29 cellular contexts compared by ENCODE assay signal in the genomic region with DNA sequence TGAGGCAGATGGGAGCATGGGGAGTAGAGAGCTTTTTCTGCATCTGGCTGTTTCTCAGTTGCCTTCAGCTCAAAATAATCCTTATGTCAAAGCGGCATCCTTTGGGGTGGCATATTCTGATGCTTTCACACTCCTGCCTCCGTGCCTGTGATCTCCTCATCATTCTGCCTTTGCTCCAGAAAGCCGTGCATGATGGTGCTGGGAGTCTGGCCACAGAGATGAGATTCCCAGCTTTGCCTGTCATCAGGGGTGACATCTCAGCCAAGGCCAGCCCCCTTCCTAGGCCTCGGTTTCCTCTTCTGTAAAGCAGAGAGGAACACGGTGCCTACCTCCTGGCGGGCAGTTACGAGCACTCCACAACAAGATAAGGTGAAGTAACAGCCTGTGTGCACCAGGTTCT.
A peak's percentile ranks its signal among the peaks of the same experiment; 100 is the strongest.
DNase-seq lines count a peak whose midpoint lies in the region; ATAC-seq and TF ChIP-seq lines count a peak whose summit lies in the region.
"Had no signal": no experiment of that assay in that cellular context is flagged by ENCODE, and none has a peak within 500 bp of the region (broad histone marks: within the 10 kb centered on the region; RNA-seq: fewer than 3 reads in every experiment).

No MANE protein-coding gene starts in this region.

- peaks cover 3% of the 10 kb centered on the region for H3K27me3 Mint-ChIP-seq in endodermal cell (ENCODE audit: insufficient read depth)

- H3K9me3 Mint-ChIP-seq in endodermal cell = no peaks in the 10 kb centered on the region

- no peaks in the 10 kb centered on the region for H3K36me3 ChIP-seq in BLaER1 treated with 17β-estradiol and CSF1 and Interleukin-3, amounts not matched to agents 10 nM and 100 nM
- H3K36me3 ChIP-seq in endodermal cell (ENCODE audit: control insufficient read depth, insufficient read depth, low read length) = no peaks in the 10 kb centered on the region
- H3K36me3 ChIP-seq: gastroesophageal sphincter, prostate gland, SJSA1, WERI-Rb-1 had no signal

- DNase-seq in Ammon's horn (ENCODE audit: low spot score) (peak; percentile 22), endodermal cell (peak; percentile 13), posterior vena cava (ENCODE audit: low spot score) (peak; percentile 49), pons (ENCODE audit: low spot score) (no peak)
- DNase-seq: activated naive CD4-positive, alpha-beta T cell treated with anti-CD3 and anti-CD28 coated beads, Interleukin-2, amount 50 U/mL, for 16 hours; body of pancreas; cerebellar nuclear complex; COR-L47; DMS53; GF-D8; hippocampal formation; left colon; NCI-H146; NCI-H2107; NCI-H82; stimulated activated CD4-positive, alpha-beta T cell treated with anti-CD3 and anti-CD28 coated beads, Interleukin-12 subunit alpha, Interleukin-12 subunit beta, amount 100 ng/mL, for 4 hours; stimulated activated CD4-positive, alpha-beta T cell treated with anti-CD3 and anti-CD28 coated beads, Interleukin-2, amount 100 ng/mL, for 48 hours; T-helper 9 cell; trophoblast cell; WERI-Rb-1 had no signal

- H3K36me3 Mint-ChIP-seq in endodermal cell (ENCODE audit: low read depth) = no peaks in the 10 kb centered on the region

- 93 to 95% methylated on average over 5 to 7 of the region's 7 CpGs for WGBS in endodermal cell (ENCODE audit: insufficient coverage in 1 of 2, insufficient read length in 1 of 2), 2 experiments

- H3K4me1 ChIP-seq in BLaER1 treated with 17β-estradiol and CSF1 and Interleukin-3, amounts not matched to agents 10 nM and 100 nM = peaks cover 0 to 16% (median 9%) of the 10 kb centered on the region in 10 experiments; a peak in 12 of 20 replicates
- H3K4me1 ChIP-seq in endodermal cell (ENCODE audit: control insufficient read depth, insufficient read depth, low read length) = no peaks in the 10 kb centered on the region
- H3K4me1 ChIP-seq: body of pancreas, gastroesophageal sphincter, prostate gland had no signal

- peaks cover 7% of the 10 kb centered on the region for H3K4me1 Mint-ChIP-seq in endodermal cell

- H3K9ac ChIP-seq in BLaER1 treated with 17β-estradiol and CSF1 and Interleukin-3, amounts not matched to agents 10 nM and 100 nM = no peak overlapping the region
- no peak overlapping the region for H3K9ac ChIP-seq in endodermal cell (ENCODE audit: extremely low read depth, low read length, poor library complexity, severe bottlenecking)

- ATAC-seq in GM18868 (IDR thresholded peaks at IDR 0.05; ENCODE audit: unreplicated experiment) = no peak
- no peak for ATAC-seq in HG02763 (IDR thresholded peaks at IDR 0.05; ENCODE audit: unreplicated experiment)
- ATAC-seq: body of pancreas, gastroesophageal sphincter, HCT116, left colon, sciatic nerve had no signal

- no peak overlapping the region for H3K27ac Mint-ChIP-seq in endodermal cell

- H3K4me2 ChIP-seq in BLaER1 treated with 17β-estradiol and CSF1 and Interleukin-3, amounts not matched to agents 10 nM and 100 nM = peak overlapping the region in 8 of 11 experiments; percentile 4 to 59 (median 30); a peak in 11 of 22 replicates

- no peak overlapping the region for H3K4me3 Mint-ChIP-seq in endodermal cell

- no peak overlapping the region for H3K27ac ChIP-seq in BLaER1 treated with 17β-estradiol and CSF1 and Interleukin-3, amounts not matched to agents 10 nM and 100 nM
- no peak overlapping the region for H3K27ac ChIP-seq in endodermal cell (ENCODE audit: low read depth, low read length)
- H3K27ac ChIP-seq: body of pancreas, C4-2B, gastroesophageal sphincter, prostate gland, SJSA1, WERI-Rb-1 had no signal

- intact Hi-C loops in posterior vena cava (cut with DNase I) = no loop called here

- no peaks in the 10 kb centered on the region for H3K9me3 ChIP-seq in BLaER1 treated with 17β-estradiol and CSF1 and Interleukin-3, amounts not matched to agents 10 nM and 100 nM (replicated peaks in 1 of 11)
- H3K9me3 ChIP-seq in endodermal cell (ENCODE audit: control insufficient read depth, low read length) = no peaks in the 10 kb centered on the region
- H3K9me3 ChIP-seq: body of pancreas, gastroesophageal sphincter, prostate gland, SJSA1 had no signal

- no peak overlapping the region for H3K4me3 ChIP-seq in BLaER1 treated with 17β-estradiol and CSF1 and Interleukin-3, amounts not matched to agents 10 nM and 100 nM
- H3K4me3 ChIP-seq in endodermal cell (ENCODE audit: low read length) = no peak overlapping the region
- H3K4me3 ChIP-seq: body of pancreas, gastroesophageal sphincter, prostate gland, SJSA1 had no signal

- TF ChIP-seq CTCF in endodermal cell (conservative IDR thresholded peaks at IDR 0.05) = no peak

- no peaks in the 10 kb centered on the region for H3K27me3 ChIP-seq in BLaER1 treated with 17β-estradiol and CSF1 and Interleukin-3, amounts not matched to agents 10 nM and 100 nM
- H3K27me3 ChIP-seq in endodermal cell (ENCODE audit: control insufficient read depth, insufficient read depth, low read length, poor library complexity, severe bottlenecking) = no peaks in the 10 kb centered on the region
- H3K27me3 ChIP-seq: body of pancreas, SJSA1 had no signal

- no peaks in the 10 kb centered on the region for H4K20me1 ChIP-seq in BLaER1 treated with 17β-estradiol and CSF1 and Interleukin-3, amounts not matched to agents 10 nM and 100 nM
